In the genomic region with DNA sequence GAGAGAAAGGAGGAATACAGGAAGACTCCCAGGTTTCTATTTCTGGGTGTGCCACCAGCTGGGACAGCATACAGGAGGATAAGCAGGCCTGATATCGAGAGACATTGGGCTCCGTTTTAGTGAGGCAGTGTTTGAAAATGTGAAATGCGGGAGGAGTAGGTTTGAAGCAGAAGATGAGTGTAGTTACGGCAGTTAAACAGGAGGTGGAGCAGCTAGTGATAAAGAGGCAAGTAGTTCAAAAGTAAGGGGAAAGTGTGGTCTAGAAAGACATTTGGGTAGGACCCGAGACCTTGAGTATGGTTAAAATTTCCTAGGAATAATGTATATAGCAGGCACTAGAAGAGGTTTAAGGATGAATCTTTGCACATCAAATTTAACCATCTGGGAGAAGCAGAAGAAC, we compare ENCODE assay signal across 8 cellular contexts. TPM values are rescaled to one million over a fixed set of nuclear protein-coding genes. Genes with fewer than 3 reads are reported as not detected.
A peak's percentile ranks its signal among the peaks of the same experiment; 100 is the strongest.
DNase-seq lines count a peak whose midpoint lies in the region; ATAC-seq, FAIRE-seq and TF ChIP-seq lines count a peak whose summit lies in the region.

No MANE protein-coding gene starts in this region.

- H3K36me3 ChIP-seq in BE2C = peaks cover 41% of the 10 kb centered on the region
- H3K36me3 ChIP-seq in pancreas = peaks cover 0 to 14% (median 0%) of the 10 kb centered on the region in 3 donors

- peak; percentile 66 for ATAC-seq in GM18870 (IDR thresholded peaks at IDR 0.05; ENCODE audit: unreplicated experiment)
- peak in 3 of 4 donors; percentile 62 to 74 (median 64) for ATAC-seq in pancreas
- no peak for ATAC-seq in HG02763 (IDR thresholded peaks at IDR 0.05; ENCODE audit: unreplicated experiment)

- no peak overlapping the region for H3K4me3 ChIP-seq in BE2C (ENCODE audit: low read depth, low read length)
- no peak overlapping the region for H3K4me3 ChIP-seq in choroid plexus epithelial cell (ENCODE audit: low read depth, low read length)
- H3K4me3 ChIP-seq in pancreas = no peak overlapping the region

- intact Hi-C loops in pancreas (cut with DNase I) = loop anchor here in 1 of 3 donors (10.0 kb wide), 1 partner anchor 139 kb away; a partner anchor contains a TSS

- no peaks in the 10 kb centered on the region for H3K4me1 ChIP-seq in BE2C
- H3K4me1 ChIP-seq in pancreas = peaks cover 0 to 4% (median 0%) of the 10 kb centered on the region in 3 donors

- no peaks in the 10 kb centered on the region for H3K9me3 ChIP-seq in BE2C
- no peaks in the 10 kb centered on the region for H3K9me3 ChIP-seq in pancreas

- TF ChIP-seq CTCF in BE2C (IDR thresholded peaks at IDR 0.05; ENCODE audit: low read depth, low read length) (peak; percentile 45), choroid plexus epithelial cell (conservative IDR thresholded peaks at IDR 0.05; ENCODE audit: low read depth, low read length) (peak; percentile 64), pancreas (IDR thresholded peaks at IDR 0.05) (peak in 1 of 4 donors; percentile 9)

- H3K27ac ChIP-seq in pancreas = no peak overlapping the region

- H3K27me3 ChIP-seq in BE2C (no peaks in the 10 kb centered on the region), pancreas (no peaks in the 10 kb centered on the region)

- no peak for FAIRE-seq in pancreas (lab: Jason Lieb, UNC)

- DNase-seq in BE2C (no peak), LoVo (ENCODE audit: low spot score) (peak; percentile 10), choroid plexus epithelial cell (ENCODE audit: low read depth) (peak; percentile 63), pancreas (no peak)
- no peak for DNase-seq in effector CD8-positive, alpha-beta T cell (lab: John Stamatoyannopoulos, UW)
- DNase-seq in activated T-cell treated with anti-CD3 and anti-CD28 coated beads, Interleukin-2, amount 50 U/mL, for 48 hours = no peak

- WGBS in pancreas, 2 donors = 68 to 70% methylated on average over 5 of the region's 5 CpGs

RNA-seq across cellular contexts. Expression of a gene that starts 42.4 kb away (rescaled TPM):
- 25.6 TPM for polyA plus RNA-seq in BE2C (2012; ENCODE audit: insufficient read depth, insufficient read length, low read depth)
- 10 to 100 TPM; 13.6 to 24.2 (median 17.5) TPM for total RNA-seq in pancreas
- 10 to 100 TPM in 1 of 2 donors, 1 to 10 TPM in 1; 9.2 to 15.8 TPM for polyA plus RNA-seq in pancreas

Comparison
In these comparisons a context has a peak if more than half of its experiments do, and no peak if none do; other contexts are left out.
1. DNase-seq: peak in LoVo (single experiment) and choroid plexus epithelial cell (single experiment); none in BE2C (single experiment), pancreas (0 of 6), effector CD8-positive, alpha-beta T cell (single experiment) and activated T-cell treated with anti-CD3 and anti-CD28 coated beads, Interleukin-2, amount 50 U/mL, for 48 hours (0 of 2).